ENCODE assay signal across 8 cellular contexts in genomic region chr17:2400877-2401425, GRCh38. TPM values are rescaled to one million over a fixed set of nuclear protein-coding genes. Genes with fewer than 3 reads are reported as not detected.
A peak's percentile ranks its signal among the peaks of the same experiment; 100 is the strongest.
DNase-seq lines count a peak whose midpoint lies in the region; ATAC-seq and TF ChIP-seq lines count a peak whose summit lies in the region.

Gene MNT (minus strand): TSS chr17:2401060. CDS start chr17:2400712, 348 bp downstream.

- no peak for TF ChIP-seq CTCF in colonic mucosa (IDR thresholded peaks at IDR 0.05)

- no peaks in the 10 kb centered on the region for H3K9me3 ChIP-seq in colonic mucosa

- DNase-seq in AG20443 (ENCODE audit: low spot score) (peak; percentile 94), NCI-H524 (lab: John Stamatoyannopoulos, UW) (peak; percentile 89 to 92), colonic mucosa (peak; percentile 94), left lobe of liver (ENCODE audit: low spot score) (peak; percentile 95)
- peak; percentile 90 to 95 for DNase-seq in activated CD4-positive, alpha-beta T cell treated with anti-CD3 and anti-CD28 coated beads for 4 hours
- peak; percentile 95 for DNase-seq in stimulated activated CD4-positive, alpha-beta T cell treated with anti-CD3 and anti-CD28 coated beads, Interleukin-1b, Interleukin-23, amount 100 ng/mL, for 48 hours

- intact Hi-C loops in colonic mucosa (cut with DNase I) = no loop called here

- peak within 1 kb of the TSS; percentile 95 for H3K4me3 ChIP-seq in colonic mucosa

- TF ChIP-seq POLR2A in GM19193 (IDR thresholded peaks at IDR 0.05; ENCODE audit: extremely low read depth, insufficient read depth, insufficient read length) = peak; percentile 67

- peak within 1 kb of the TSS; percentile 97 to 100 for H3K9ac ChIP-seq in colonic mucosa (ENCODE audit: low read depth in 2 of 2, low read length in 2 of 2)

- H3K36me3 ChIP-seq in colonic mucosa = no peaks in the 10 kb centered on the region

- H3K4me1 ChIP-seq in colonic mucosa = peaks cover 47% of the 10 kb centered on the region

- ATAC-seq in HG03378 (IDR thresholded peaks at IDR 0.05; ENCODE audit: unreplicated experiment) = peak; percentile 9
- ATAC-seq in left lobe of liver = peak; percentile 67

- peak within 1 kb of the TSS; percentile 100 for H3K27ac ChIP-seq in colonic mucosa

- no peaks in the 10 kb centered on the region for H3K27me3 ChIP-seq in colonic mucosa

RNA-seq across cellular contexts. Expression of gene MNT, which starts in this region (rescaled TPM):
- total RNA-seq in colonic mucosa (10 to 100 TPM; 20.7 to 29.3 TPM), left lobe of liver (8.6 TPM)

Comparison
In these comparisons a context has a peak if more than half of its experiments do, and no peak if none do; other contexts are left out.
1. Peak in every context shown above with its lines: DNase-seq, ATAC-seq, H3K4me3 ChIP-seq and H3K27ac ChIP-seq.